In genomic region chr18:42233908-42234307, GRCh38 we compare ENCODE assay signal across 8 cellular contexts.
"Had no signal": no experiment of that assay in that cellular context is flagged by ENCODE, and none has a peak within 500 bp of the region (broad histone marks: within the 10 kb centered on the region; RNA-seq: fewer than 3 reads in every experiment).

No MANE protein-coding gene starts in this region.

- H3K27ac Mint-ChIP-seq: HFFc6, IgD-negative memory B cell had no signal

- FAIRE-seq: HepG2 had no signal

- H3K4me1 Mint-ChIP-seq: IgD-negative memory B cell had no signal

- H3K4me3 Mint-ChIP-seq: HFFc6, IgD-negative memory B cell had no signal

- H3K27ac ChIP-seq: GM23248, HL-60 had no signal

- H3K9me3 Mint-ChIP-seq: HFFc6 had no signal

- H3K27me3 Mint-ChIP-seq: IgD-negative memory B cell had no signal

- DNase-seq: GM23248, GOT3, H7, HFFc6, KBM-7 had no signal
